1 cellular context compared by ENCODE assay signal in genomic region chr1:1615256-1616044, GRCh38.
TF ChIP-seq lines count a peak whose summit lies in the region.

Gene MIB2 (plus strand): TSS chr1:1615500. CDS start chr1:1623453, 7,953 bp downstream.

TF ChIP-seq in HepG2, 621 proteins besides CTCF, POLR2A, EP300 and RAD21 (continued from another document and continues in another):
- no peak for TF ChIP-seq USF2 (IDR thresholded peaks at IDR 0.05; ENCODE audit: low read depth, low read length)
- TF ChIP-seq USF2 (CRISPR knock-in tag; IDR thresholded peaks at IDR 0.05; ENCODE audit: borderline replicate concordance) = no peak
- peak; percentile 79; the same call in 1 of the 2 replicates for TF ChIP-seq ZNF619 (CRISPR knock-in tag; IDR thresholded peaks at IDR 0.05)
- TF ChIP-seq HCFC1 (IDR thresholded peaks at IDR 0.05; ENCODE audit: low read depth, low read length) = peak; percentile 82
- no peak for TF ChIP-seq TERF1 (CRISPR knock-in tag; IDR thresholded peaks at IDR 0.05)
- peak; percentile 73 for TF ChIP-seq FOXK1 (CRISPR knock-in tag; IDR thresholded peaks at IDR 0.05; ENCODE audit: borderline replicate concordance, low read depth)
- no peak for TF ChIP-seq HES4 (CRISPR knock-in tag; IDR thresholded peaks at IDR 0.05; ENCODE audit: borderline replicate concordance)
- no peak for TF ChIP-seq U2AF2 (IDR thresholded peaks at IDR 0.05; ENCODE audit: low read depth, low read length)
- 0 out of 2 replicates have a peak, but pooled peaks have one; percentile 63 for TF ChIP-seq ERF (CRISPR knock-in tag; IDR thresholded peaks at IDR 0.05)
- no peak for TF ChIP-seq DNMT3B (CRISPR knock-in tag; conservative IDR thresholded peaks at IDR 0.05)
- TF ChIP-seq HMGXB4 (CRISPR knock-in tag; IDR thresholded peaks at IDR 0.05; ENCODE audit: borderline replicate concordance in 1 of 2, low read depth in 1 of 2) = peak; percentile 83 to 86; a peak in 3 of 4 replicates
- TF ChIP-seq DPF2 (CRISPR knock-in tag; IDR thresholded peaks at IDR 0.05; ENCODE audit: borderline replicate concordance, low read depth) = peak; percentile 68; the same call in 1 of the 2 replicates
- TF ChIP-seq CBX2 (IDR thresholded peaks at IDR 0.05; ENCODE audit: low read depth, low read length) = no peak
- TF ChIP-seq CBX2 (CRISPR knock-in tag; IDR thresholded peaks at IDR 0.05; ENCODE audit: low read depth) = no peak
- no peak for TF ChIP-seq MLLT10 (CRISPR knock-in tag; IDR thresholded peaks at IDR 0.05)
- TF ChIP-seq ZGPAT (CRISPR knock-in tag; IDR thresholded peaks at IDR 0.05) = peak; percentile 80; the same call in 1 of the 2 replicates
- TF ChIP-seq MTA1 (CRISPR knock-in tag; IDR thresholded peaks at IDR 0.05; ENCODE audit: borderline replicate concordance) = no peak
- TF ChIP-seq ZNF18 (CRISPR knock-in tag; IDR thresholded peaks at IDR 0.05; ENCODE audit: insufficient replicate concordance) = no peak
- TF ChIP-seq PLRG1 (conservative IDR thresholded peaks at IDR 0.05) = no peak
- TF ChIP-seq KDM2A (CRISPR knock-in tag; IDR thresholded peaks at IDR 0.05; ENCODE audit: borderline replicate concordance, low read depth) = peak; percentile 77
- TF ChIP-seq LBX2 (CRISPR knock-in tag; IDR thresholded peaks at IDR 0.05; ENCODE audit: borderline replicate concordance) = no peak
- TF ChIP-seq BCL3 (CRISPR knock-in tag; IDR thresholded peaks at IDR 0.05) = 0 out of 2 replicates have a peak, but pooled peaks have one; percentile 73
- TF ChIP-seq ZMYM3 (CRISPR knock-in tag; IDR thresholded peaks at IDR 0.05) = no peak
- no peak for TF ChIP-seq CC2D1A (CRISPR knock-in tag; IDR thresholded peaks at IDR 0.05)
- TF ChIP-seq KLF15 (CRISPR knock-in tag; IDR thresholded peaks at IDR 0.05; ENCODE audit: borderline replicate concordance) = no peak
- no peak for TF ChIP-seq ZNF660 (CRISPR knock-in tag; IDR thresholded peaks at IDR 0.05; ENCODE audit: borderline replicate concordance, low read depth)
- TF ChIP-seq ZNF7 (CRISPR knock-in tag; IDR thresholded peaks at IDR 0.05) = no peak
- TF ChIP-seq SNAI1 (CRISPR knock-in tag; IDR thresholded peaks at IDR 0.05; ENCODE audit: borderline replicate concordance) = no peak
- peak; percentile 28; the same call in 1 of the 2 replicates for TF ChIP-seq KMT2A (CRISPR knock-in tag; IDR thresholded peaks at IDR 0.05)
- TF ChIP-seq ZIK1 (CRISPR knock-in tag; IDR thresholded peaks at IDR 0.05; ENCODE audit: borderline replicate concordance, low read depth) = 0 out of 2 replicates have a peak, but pooled peaks have one; percentile 41
- peak; percentile 57; the same call in 1 of the 2 replicates for TF ChIP-seq ZNF441 (CRISPR knock-in tag; IDR thresholded peaks at IDR 0.05; ENCODE audit: borderline replicate concordance)
- TF ChIP-seq ZNF24 (IDR thresholded peaks at IDR 0.05) = no peak
- no peak for TF ChIP-seq ZNF780A (CRISPR knock-in tag; IDR thresholded peaks at IDR 0.05)
- no peak for TF ChIP-seq ZNF253 (CRISPR knock-in tag; IDR thresholded peaks at IDR 0.05; ENCODE audit: borderline replicate concordance)
- peak; percentile 67; the same call in 1 of the 2 replicates for TF ChIP-seq ZFP41 (CRISPR knock-in tag; IDR thresholded peaks at IDR 0.05; ENCODE audit: borderline replicate concordance)
- TF ChIP-seq ZNF614 (CRISPR knock-in tag; IDR thresholded peaks at IDR 0.05; ENCODE audit: borderline replicate concordance) = peak; percentile 53; the same call in 1 of the 2 replicates
- no peak for TF ChIP-seq FOXA1 (IDR thresholded peaks at IDR 0.05)
- no peak for TF ChIP-seq FOXA1 (CRISPR knock-in tag; IDR thresholded peaks at IDR 0.05)
- TF ChIP-seq RFXAP (CRISPR knock-in tag; IDR thresholded peaks at IDR 0.05; ENCODE audit: borderline replicate concordance) = peak; percentile 96
- 0 out of 2 replicates have a peak, but pooled peaks have one; percentile 30 for TF ChIP-seq MLXIP (CRISPR knock-in tag; IDR thresholded peaks at IDR 0.05; ENCODE audit: borderline replicate concordance)
- no peak for TF ChIP-seq ZNF75D (CRISPR knock-in tag; IDR thresholded peaks at IDR 0.05; ENCODE audit: borderline replicate concordance)
- TF ChIP-seq TEF (CRISPR knock-in tag; IDR thresholded peaks at IDR 0.05) = no peak
- peak; percentile 81 for TF ChIP-seq BRD4 (CRISPR knock-in tag; IDR thresholded peaks at IDR 0.05)
- TF ChIP-seq NCOR1 (IDR thresholded peaks at IDR 0.05; ENCODE audit: borderline replicate concordance, low read length) = no peak
- TF ChIP-seq MXI1 (IDR thresholded peaks at IDR 0.05; ENCODE audit: borderline replicate concordance, low read depth, low read length) = peak; percentile 94
- 0 out of 2 replicates have a peak, but pooled peaks have one; percentile 83 for TF ChIP-seq DMTF1 (CRISPR knock-in tag; IDR thresholded peaks at IDR 0.05)
- no peak for TF ChIP-seq ZNF713 (CRISPR knock-in tag; IDR thresholded peaks at IDR 0.05)
- TF ChIP-seq ZNF597 (CRISPR knock-in tag; IDR thresholded peaks at IDR 0.05) = no peak
- TF ChIP-seq HNRNPUL1 (IDR thresholded peaks at IDR 0.05; ENCODE audit: low read depth, low read length) = no peak
- TF ChIP-seq SMYD3 (CRISPR knock-in tag; IDR thresholded peaks at IDR 0.05) = no peak
